ENCODE assay signal across 1 cellular context in genomic region chr3:188955919-188956318, GRCh38.
TF ChIP-seq lines count a peak whose summit lies in the region.

No MANE protein-coding gene starts in this region.

TF ChIP-seq in HepG2, 621 proteins besides CTCF, POLR2A, EP300 and RAD21 (continued from another document):
- TF ChIP-seq, protein P1, sequence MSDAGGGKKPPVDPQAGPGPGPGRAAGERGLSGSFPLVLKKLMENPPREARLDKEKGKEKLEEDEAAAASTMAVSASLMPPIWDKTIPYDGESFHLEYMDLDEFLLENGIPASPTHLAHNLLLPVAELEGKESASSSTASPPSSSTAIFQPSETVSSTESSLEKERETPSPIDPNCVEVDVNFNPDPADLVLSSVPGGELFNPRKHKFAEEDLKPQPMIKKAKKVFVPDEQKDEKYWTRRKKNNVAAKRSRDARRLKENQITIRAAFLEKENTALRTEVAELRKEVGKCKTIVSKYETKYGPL (CRISPR knock-in tag; IDR thresholded peaks at IDR 0.05): no peak
